In genomic region chr2:2324565-2325101, GRCh38 we compare ENCODE assay signal across 12 cellular contexts. TPM values are rescaled to one million over a fixed set of nuclear protein-coding genes. Genes with fewer than 3 reads are reported as not detected.
A peak's percentile ranks its signal among the peaks of the same experiment; 100 is the strongest.
DNase-seq lines count a peak whose midpoint lies in the region; ATAC-seq lines count a peak whose summit lies in the region.
"Had no signal": no experiment of that assay in that cellular context is flagged by ENCODE, and none has a peak within 500 bp of the region (broad histone marks: within the 10 kb centered on the region; RNA-seq: fewer than 3 reads in every experiment).

No MANE protein-coding gene starts in this region.

- no peak overlapping the region for H3K27ac Mint-ChIP-seq in effector memory CD8-positive, alpha-beta T cell
- H3K27ac Mint-ChIP-seq: activated T-cell treated with anti-CD3 and anti-CD28 coated beads, Interleukin-2, amount 50 U/mL, for 72 hours had no signal

- DNase-seq in activated gamma-delta T cell (lab: John Stamatoyannopoulos, UW) = peak; percentile 4
- DNase-seq in activated gamma-delta T cell treated with Interleukin-2 at 50 U/mL for 16 hours = no peak
- peak; percentile 54 for DNase-seq in NCI-H510A (lab: John Stamatoyannopoulos, UW)
- peak; percentile 5 to 65 for DNase-seq in cerebellar nuclear complex (lab: John Stamatoyannopoulos, UW)
- DNase-seq in superior temporal gyrus (ENCODE audit: extremely low spot score) = peak; percentile 50
- no peak for DNase-seq in effector memory CD8-positive, alpha-beta T cell
- no peak for DNase-seq in A172 (ENCODE audit: low spot score)
- DNase-seq: activated T-cell treated with anti-CD3 and anti-CD28 coated beads, Interleukin-2, amount 50 U/mL, for 72 hours; Caco-2; lower lobe of right lung had no signal

- H3K4me3 Mint-ChIP-seq in effector memory CD8-positive, alpha-beta T cell = no peak overlapping the region
- H3K4me3 Mint-ChIP-seq: activated T-cell treated with anti-CD3 and anti-CD28 coated beads, Interleukin-2, amount 50 U/mL, for 72 hours had no signal

- ATAC-seq in effector memory CD8-positive, alpha-beta T cell (replicated peaks) = no peak
- no peak for ATAC-seq in HG03469 (IDR thresholded peaks at IDR 0.05; ENCODE audit: unreplicated experiment)
- ATAC-seq: activated CD4-positive, CD25-positive, alpha-beta regulatory T cell treated with anti-CD3 and anti-CD28 coated beads, Interleukin-2, amount 50 U/mL, for 24 hours; activated T-cell treated with anti-CD3 and anti-CD28 coated beads, Interleukin-2, amount 50 U/mL, for 72 hours; lower lobe of right lung had no signal

- H3K4me1 Mint-ChIP-seq in effector memory CD8-positive, alpha-beta T cell (ENCODE audit: low read depth in 2 of 2) = no peaks in the 10 kb centered on the region

- H3K27me3 Mint-ChIP-seq in effector memory CD8-positive, alpha-beta T cell = no peaks in the 10 kb centered on the region

- no peaks in the 10 kb centered on the region for H3K36me3 Mint-ChIP-seq in effector memory CD8-positive, alpha-beta T cell (ENCODE audit: insufficient read depth)

- peaks cover 0 to 7% of the 10 kb centered on the region in 2 donors for H3K9me3 Mint-ChIP-seq in effector memory CD8-positive, alpha-beta T cell
- H3K9me3 Mint-ChIP-seq: activated T-cell treated with anti-CD3 and anti-CD28 coated beads, Interleukin-2, amount 50 U/mL, for 72 hours had no signal

RNA-seq across cellular contexts. Expression of gene MYT1L, which starts 6.4 kb away (rescaled TPM):
- not detected in 2 replicates for total RNA-seq in A172 (2014; rRNA removed; shearing (Covaris generic))
- total RNA-seq: Caco-2, lower lobe of right lung had no signal

Comparison
In these comparisons a context has a peak if more than half of its experiments do, and no peak if none do; other contexts are left out.
1. DNase-seq: peak in activated gamma-delta T cell (single experiment), NCI-H510A (single experiment), cerebellar nuclear complex (2 of 2) and superior temporal gyrus (single experiment); none in activated gamma-delta T cell treated with Interleukin-2 at 50 U/mL for 16 hours (single experiment), effector memory CD8-positive, alpha-beta T cell (0 of 3) and A172 (single experiment).